34 cellular contexts compared by ENCODE assay signal in the genomic region with DNA sequence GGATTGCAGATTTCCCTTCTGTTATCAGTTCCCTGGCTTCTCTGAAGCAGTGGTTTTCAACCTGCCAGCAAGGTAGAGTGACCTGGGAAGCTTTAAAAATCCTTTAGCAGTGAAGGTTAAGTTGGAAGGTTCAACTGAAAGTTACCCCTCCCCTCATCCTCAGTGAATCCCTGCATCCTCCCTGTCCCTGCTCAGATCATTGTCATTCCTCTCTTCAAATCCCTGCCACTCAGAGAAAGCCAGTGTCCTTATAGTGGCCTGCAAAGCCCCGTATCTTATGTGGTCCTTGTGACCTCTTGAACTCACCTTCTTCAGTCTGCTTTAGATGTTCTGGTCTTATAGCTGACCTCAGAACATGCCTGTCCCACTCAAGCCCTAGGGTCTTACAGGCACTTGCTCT.
"Had no signal": no experiment of that assay in that cellular context is flagged by ENCODE, and none has a peak within 500 bp of the region (broad histone marks: within the 10 kb centered on the region; RNA-seq: fewer than 3 reads in every experiment).

No MANE protein-coding gene starts in this region.

- H3K27me3 Mint-ChIP-seq: activated CD4-positive, alpha-beta memory T cell treated with anti-CD3 and anti-CD28 coated beads for 36 hours; central memory CD8-positive, alpha-beta T cell; naive B cell had no signal

- H3K27me3 ChIP-seq: esophagus squamous epithelium, ovary, sigmoid colon, tibial nerve had no signal

- H3K9me3 Mint-ChIP-seq: central memory CD8-positive, alpha-beta T cell; mesothelial cell of epicardium; T-helper 1 cell treated with Interleukin-12 subunit alpha and Interleukin-12 subunit beta and Interleukin-4 antibody, amounts not matched to agents 30 μg/mL and 1 μg/mL, for 36 hours had no signal

- DNase-seq: activated CD4-positive, alpha-beta memory T cell treated with anti-CD3 and anti-CD28 coated beads for 36 hours; activated CD4-positive, alpha-beta T cell treated with anti-CD3 and anti-CD28 coated beads for 48 hours; activated CD8-positive, alpha-beta memory T cell treated with anti-CD3 and anti-CD28 coated beads, Interleukin-2, amount 50 U/mL, for 4 hours; activated gamma-delta T cell treated with Interleukin-2 at 50 U/mL for 16 hours; activated naive CD4-positive, alpha-beta T cell treated with anti-CD3 and anti-CD28 coated beads, Interleukin-2, amount 50 U/mL, for 16 hours; activated T-cell treated with anti-CD3 and anti-CD28 coated beads, Interleukin-2, amount 50 U/mL, for 1 hour; amniotic stem cell; dermis blood vessel endothelial cell; effector CD4-positive, alpha-beta T cell; esophagus squamous epithelium; foreskin melanocyte; islet precursor cell; left ventricle myocardium superior; naive B cell; ovary; retina; sigmoid colon; stimulated activated CD4-positive, alpha-beta T cell treated with anti-CD3 and anti-CD28 coated beads, Interleukin-1b, Interleukin-23, amount 100 ng/mL, for 48 hours; stimulated activated CD4-positive, alpha-beta T cell treated with anti-CD3 and anti-CD28 coated beads, Interleukin-4, amount 100 ng/mL, for 4 hours; stimulated activated CD8-positive, alpha-beta memory T cell treated with anti-CD3 and anti-CD28 coated beads, Interleukin-4, amount 100 ng/mL, for 48 hours; stimulated activated naive CD4-positive, alpha-beta T cell treated with Interleukin-2 at 50 U/mL for 16 hours; T-helper 9 cell had no signal

- H3K27ac ChIP-seq: epithelial cell of prostate, esophagus squamous epithelium, ovary, prostate gland, sigmoid colon, tibial nerve, VCaP had no signal

- H3K27ac Mint-ChIP-seq: activated CD4-positive, alpha-beta memory T cell treated with anti-CD3 and anti-CD28 coated beads for 36 hours; mesothelial cell of epicardium; T-helper 1 cell treated with Interleukin-12 subunit alpha and Interleukin-12 subunit beta and Interleukin-4 antibody, amounts not matched to agents 30 μg/mL and 1 μg/mL, for 36 hours had no signal

- H3K4me1 ChIP-seq: esophagus squamous epithelium, prostate gland, tibial nerve had no signal

- ATAC-seq: activated CD4-positive, CD25-positive, alpha-beta regulatory T cell treated with anti-CD3 and anti-CD28 coated beads, Interleukin-2, amount 50 U/mL, for 24 hours had no signal

- H3K9me3 ChIP-seq: esophagus squamous epithelium, ovary, prostate gland, tibial nerve had no signal

- H3K4me3 Mint-ChIP-seq: activated CD4-positive, alpha-beta memory T cell treated with anti-CD3 and anti-CD28 coated beads for 36 hours; central memory CD8-positive, alpha-beta T cell; mesothelial cell of epicardium; naive B cell; T-helper 1 cell treated with Interleukin-12 subunit alpha and Interleukin-12 subunit beta and Interleukin-4 antibody, amounts not matched to agents 30 μg/mL and 1 μg/mL, for 36 hours had no signal

- H3K36me3 Mint-ChIP-seq: mesothelial cell of epicardium had no signal

- H3K4me1 Mint-ChIP-seq: central memory CD8-positive, alpha-beta T cell; mesothelial cell of epicardium had no signal

- H3K36me3 ChIP-seq: ovary, prostate gland, sigmoid colon, tibial nerve had no signal

- FAIRE-seq: colon, endometrium, TTC549 had no signal

- H3K4me3 ChIP-seq: esophagus squamous epithelium, ovary, prostate gland, sigmoid colon, smooth muscle cell, tibial nerve had no signal
